Comparison of ENCODE assay signal across 1 cellular context in the genomic region with DNA sequence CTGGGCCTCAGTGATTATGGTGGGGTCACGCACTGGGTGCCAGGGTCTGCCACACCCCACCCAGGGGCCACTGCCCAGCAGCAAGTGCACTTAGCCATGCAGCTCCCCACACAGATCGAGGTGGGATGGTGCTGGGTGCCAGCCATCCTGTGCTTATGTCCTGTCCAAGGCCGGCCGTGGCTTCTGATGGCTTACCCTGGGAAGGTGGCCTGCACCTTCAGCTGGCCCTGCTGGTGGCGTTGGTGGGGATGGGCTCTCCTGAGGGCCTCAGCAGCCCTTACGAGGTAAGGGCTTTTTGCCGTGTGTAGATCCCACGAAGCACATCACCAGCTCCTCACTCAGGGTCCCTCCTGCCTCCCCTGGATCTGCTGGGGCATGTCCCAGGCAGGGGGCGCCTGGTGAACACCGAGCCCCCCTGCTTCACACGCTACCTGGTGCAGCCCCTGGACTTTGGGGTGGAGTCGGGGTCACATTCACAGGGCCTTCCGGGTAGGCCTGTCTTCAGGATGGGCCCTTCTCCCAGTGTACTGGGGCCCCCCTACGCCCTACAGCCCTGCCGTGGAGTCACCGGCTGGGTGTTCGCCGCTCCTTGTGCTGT.
TF ChIP-seq lines count a peak whose summit lies in the region.

No MANE protein-coding gene starts in this region.

TF ChIP-seq in GM23338, 12 proteins besides CTCF, POLR2A, EP300 and RAD21 (continued from another document):
- TF ChIP-seq, protein P1, sequence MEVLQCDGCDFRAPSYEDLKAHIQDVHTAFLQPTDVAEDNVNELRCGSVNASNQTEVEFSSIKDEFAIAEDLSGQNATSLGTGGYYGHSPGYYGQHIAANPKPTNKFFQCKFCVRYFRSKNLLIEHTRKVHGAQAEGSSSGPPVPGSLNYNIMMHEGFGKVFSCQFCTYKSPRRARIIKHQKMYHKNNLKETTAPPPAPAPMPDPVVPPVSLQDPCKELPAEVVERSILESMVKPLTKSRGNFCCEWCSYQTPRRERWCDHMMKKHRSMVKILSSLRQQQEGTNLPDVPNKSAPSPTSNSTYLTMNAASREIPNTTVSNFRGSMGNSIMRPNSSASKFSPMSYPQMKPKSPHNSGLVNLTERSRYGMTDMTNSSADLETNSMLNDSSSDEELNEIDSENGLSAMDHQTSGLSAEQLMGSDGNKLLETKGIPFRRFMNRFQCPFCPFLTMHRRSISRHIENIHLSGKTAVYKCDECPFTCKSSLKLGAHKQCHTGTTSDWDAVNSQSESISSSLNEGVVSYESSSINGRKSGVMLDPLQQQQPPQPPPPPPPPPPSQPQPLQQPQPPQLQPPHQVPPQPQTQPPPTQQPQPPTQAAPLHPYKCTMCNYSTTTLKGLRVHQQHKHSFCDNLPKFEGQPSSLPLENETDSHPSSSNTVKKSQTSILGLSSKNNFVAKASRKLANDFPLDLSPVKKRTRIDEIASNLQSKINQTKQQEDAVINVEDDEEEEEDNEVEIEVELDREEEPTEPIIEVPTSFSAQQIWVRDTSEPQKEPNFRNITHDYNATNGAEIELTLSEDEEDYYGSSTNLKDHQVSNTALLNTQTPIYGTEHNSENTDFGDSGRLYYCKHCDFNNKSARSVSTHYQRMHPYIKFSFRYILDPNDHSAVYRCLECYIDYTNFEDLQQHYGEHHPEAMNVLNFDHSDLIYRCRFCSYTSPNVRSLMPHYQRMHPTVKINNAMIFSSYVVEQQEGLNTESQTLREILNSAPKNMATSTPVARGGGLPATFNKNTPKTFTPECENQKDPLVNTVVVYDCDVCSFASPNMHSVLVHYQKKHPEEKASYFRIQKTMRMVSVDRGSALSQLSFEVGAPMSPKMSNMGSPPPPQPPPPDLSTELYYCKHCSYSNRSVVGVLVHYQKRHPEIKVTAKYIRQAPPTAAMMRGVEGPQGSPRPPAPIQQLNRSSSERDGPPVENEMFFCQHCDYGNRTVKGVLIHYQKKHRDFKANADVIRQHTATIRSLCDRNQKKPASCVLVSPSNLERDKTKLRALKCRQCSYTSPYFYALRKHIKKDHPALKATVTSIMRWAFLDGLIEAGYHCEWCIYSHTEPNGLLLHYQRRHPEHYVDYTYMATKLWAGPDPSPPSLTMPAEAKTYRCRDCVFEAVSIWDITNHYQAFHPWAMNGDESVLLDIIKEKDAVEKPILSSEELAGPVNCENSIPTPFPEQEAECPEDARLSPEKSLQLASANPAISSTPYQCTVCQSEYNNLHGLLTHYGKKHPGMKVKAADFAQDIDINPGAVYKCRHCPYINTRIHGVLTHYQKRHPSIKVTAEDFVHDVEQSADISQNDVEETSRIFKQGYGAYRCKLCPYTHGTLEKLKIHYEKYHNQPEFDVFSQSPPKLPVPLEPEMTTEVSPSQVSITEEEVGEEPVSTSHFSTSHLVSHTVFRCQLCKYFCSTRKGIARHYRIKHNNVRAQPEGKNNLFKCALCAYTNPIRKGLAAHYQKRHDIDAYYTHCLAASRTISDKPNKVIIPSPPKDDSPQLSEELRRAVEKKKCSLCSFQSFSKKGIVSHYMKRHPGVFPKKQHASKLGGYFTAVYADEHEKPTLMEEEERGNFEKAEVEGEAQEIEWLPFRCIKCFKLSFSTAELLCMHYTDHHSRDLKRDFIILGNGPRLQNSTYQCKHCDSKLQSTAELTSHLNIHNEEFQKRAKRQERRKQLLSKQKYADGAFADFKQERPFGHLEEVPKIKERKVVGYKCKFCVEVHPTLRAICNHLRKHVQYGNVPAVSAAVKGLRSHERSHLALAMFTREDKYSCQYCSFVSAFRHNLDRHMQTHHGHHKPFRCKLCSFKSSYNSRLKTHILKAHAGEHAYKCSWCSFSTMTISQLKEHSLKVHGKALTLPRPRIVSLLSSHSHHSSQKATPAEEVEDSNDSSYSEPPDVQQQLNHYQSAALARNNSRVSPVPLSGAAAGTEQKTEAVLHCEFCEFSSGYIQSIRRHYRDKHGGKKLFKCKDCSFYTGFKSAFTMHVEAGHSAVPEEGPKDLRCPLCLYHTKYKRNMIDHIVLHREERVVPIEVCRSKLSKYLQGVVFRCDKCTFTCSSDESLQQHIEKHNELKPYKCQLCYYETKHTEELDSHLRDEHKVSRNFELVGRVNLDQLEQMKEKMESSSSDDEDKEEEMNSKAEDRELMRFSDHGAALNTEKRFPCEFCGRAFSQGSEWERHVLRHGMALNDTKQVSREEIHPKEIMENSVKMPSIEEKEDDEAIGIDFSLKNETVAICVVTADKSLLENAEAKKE (CRISPR knock-in tag; IDR thresholded peaks at IDR 0.05) = no peak
- TF ChIP-seq STAT1 (IDR thresholded peaks at IDR 0.05; ENCODE audit: unreplicated experiment) (no peak), ZNF331 (CRISPR knock-in tag; IDR thresholded peaks at IDR 0.05; ENCODE audit: low read depth) (no peak), EZH2 (IDR thresholded peaks at IDR 0.05; ENCODE audit: low read depth, unreplicated experiment) (no peak)
- TF ChIP-seq, protein P2, sequence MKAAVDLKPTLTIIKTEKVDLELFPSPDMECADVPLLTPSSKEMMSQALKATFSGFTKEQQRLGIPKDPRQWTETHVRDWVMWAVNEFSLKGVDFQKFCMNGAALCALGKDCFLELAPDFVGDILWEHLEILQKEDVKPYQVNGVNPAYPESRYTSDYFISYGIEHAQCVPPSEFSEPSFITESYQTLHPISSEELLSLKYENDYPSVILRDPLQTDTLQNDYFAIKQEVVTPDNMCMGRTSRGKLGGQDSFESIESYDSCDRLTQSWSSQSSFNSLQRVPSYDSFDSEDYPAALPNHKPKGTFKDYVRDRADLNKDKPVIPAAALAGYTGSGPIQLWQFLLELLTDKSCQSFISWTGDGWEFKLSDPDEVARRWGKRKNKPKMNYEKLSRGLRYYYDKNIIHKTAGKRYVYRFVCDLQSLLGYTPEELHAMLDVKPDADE (IDR thresholded peaks at IDR 0.05) = no peak
TF ChIP-seq in GM23338: peak in this region for 0.
